Comparison of ENCODE assay signal across 8 cellular contexts in the genomic region with DNA sequence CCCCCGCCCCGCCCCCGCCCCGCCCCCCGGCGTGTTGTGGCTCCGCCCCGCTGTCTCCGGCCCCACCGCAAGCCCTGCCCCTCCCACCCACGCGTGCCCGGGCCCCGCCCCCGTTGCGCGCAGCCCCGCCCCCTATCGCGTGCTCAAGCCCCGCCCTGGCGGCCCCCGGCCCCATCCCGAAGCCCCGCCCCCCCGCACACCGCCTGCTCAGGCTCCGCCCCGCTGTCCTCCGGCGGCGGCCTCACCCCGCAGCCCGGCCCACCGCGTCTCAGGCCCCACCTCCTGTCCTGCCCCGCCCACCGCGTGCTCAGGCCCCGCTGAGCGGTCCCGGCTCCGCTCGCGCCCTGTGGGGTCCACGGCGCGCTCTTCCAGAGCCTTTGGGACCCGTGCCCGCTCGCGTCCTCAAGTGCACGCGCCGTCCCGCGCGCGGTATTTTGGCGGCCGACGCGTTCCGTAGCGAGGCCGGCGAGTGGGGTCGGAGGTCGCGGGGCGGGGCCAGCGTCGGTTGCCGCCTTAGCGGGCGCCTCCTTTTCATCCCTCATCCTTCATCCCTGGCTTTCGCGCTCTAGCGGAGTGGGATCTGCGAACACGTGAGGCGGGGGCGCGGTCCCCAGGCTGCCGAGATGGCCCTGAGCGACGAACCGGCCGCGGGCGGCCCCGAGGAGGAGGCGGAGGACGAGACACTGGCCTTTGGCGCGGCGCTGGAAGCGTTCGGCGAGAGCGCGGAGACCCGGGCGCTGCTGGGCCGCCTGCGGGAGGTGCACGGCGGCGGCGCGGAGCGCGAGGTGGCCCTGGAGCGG. TPM values are rescaled to one million over a fixed set of nuclear protein-coding genes. Genes with fewer than 3 reads are reported as not detected.
A peak's percentile ranks its signal among the peaks of the same experiment; 100 is the strongest.
DNase-seq lines count a peak whose midpoint lies in the region; ATAC-seq and TF ChIP-seq lines count a peak whose summit lies in the region.

TBCD (plus strand) TSS at position 495 of the 800 bp plus-strand sequence; CDS start at position 624, 129 bp downstream.

- H3K36me3 Mint-ChIP-seq in activated naive CD8-positive, alpha-beta T cell treated with anti-CD3 and anti-CD28 coated beads for 36 hours, result peaks cover 34% of the 10 kb centered on the region
- H3K36me3 Mint-ChIP-seq in glutamatergic neuron (ENCODE audit: unreplicated experiment) (no peaks in the 10 kb centered on the region), osteocyte (ENCODE audit: unreplicated experiment) (peaks cover 3% of the 10 kb centered on the region)

- TF ChIP-seq CTCF in SU-DHL-6 (IDR thresholded peaks at IDR 0.05; ENCODE audit: insufficient read depth, low read length, poor library complexity, severe bottlenecking) (no peak), glutamatergic neuron (IDR thresholded peaks at IDR 0.05; ENCODE audit: partially characterized antibody, unreplicated experiment) (no peak), osteocyte (IDR thresholded peaks at IDR 0.05) (no peak), testis (IDR thresholded peaks at IDR 0.05) (no peak)

- no peaks in the 10 kb centered on the region for H3K27me3 Mint-ChIP-seq in activated naive CD8-positive, alpha-beta T cell treated with anti-CD3 and anti-CD28 coated beads for 36 hours
- peaks cover 18% of the 10 kb centered on the region for H3K27me3 Mint-ChIP-seq in glutamatergic neuron (ENCODE audit: unreplicated experiment)
- no peaks in the 10 kb centered on the region for H3K27me3 Mint-ChIP-seq in osteocyte (ENCODE audit: unreplicated experiment)

- TF ChIP-seq POLR2A in testis (IDR thresholded peaks at IDR 0.05), result no peak

- peaks cover 40% of the 10 kb centered on the region for H3K79me2 ChIP-seq in SU-DHL-6 (ENCODE audit: insufficient read depth, low read length)

- intact Hi-C loops in testis (cut with DNase I; ENCODE audit: low total_unique reads), result no loop called here

- 0% methylated on average over 65 of the region's 114 CpGs; no CpG with 5 or more reads in 1 of the 2 donors for WGBS in testis, 2 donors

- H3K27me3 ChIP-seq in SU-DHL-6 (ENCODE audit: low read length), result no peaks in the 10 kb centered on the region
- H3K27me3 ChIP-seq in testis, result no peaks in the 10 kb centered on the region

- ATAC-seq in HG02571 (IDR thresholded peaks at IDR 0.05; ENCODE audit: unreplicated experiment), result peak; percentile 66

- DNase-seq in GM04504 (ENCODE audit: low read depth), result peak; percentile 78
- DNase-seq in NCI-H1048 (lab: John Stamatoyannopoulos, UW), result peak; percentile 91
- peak; percentile 89 for DNase-seq in activated naive CD8-positive, alpha-beta T cell treated with anti-CD3 and anti-CD28 coated beads for 36 hours
- DNase-seq in glutamatergic neuron, result peak; percentile 91
- peak; percentile 97 for DNase-seq in osteocyte (ENCODE audit: extremely low spot score, unreplicated experiment)
- DNase-seq in testis, result peak; percentile 91

- H3K4me3 ChIP-seq in SU-DHL-6 (ENCODE audit: insufficient read depth, low read length, poor library complexity, severe bottlenecking) (peak within 1 kb of the TSS; percentile 93), testis (peak within 1 kb of the TSS; percentile 88 to 93)

- peak within 1 kb of the TSS; percentile 55 for H2AFZ ChIP-seq in SU-DHL-6 (ENCODE audit: low read depth, low read length, severe bottlenecking)

- H3K27ac Mint-ChIP-seq in activated naive CD8-positive, alpha-beta T cell treated with anti-CD3 and anti-CD28 coated beads for 36 hours, result peak within 1 kb of the TSS; percentile 79
- H3K27ac Mint-ChIP-seq in glutamatergic neuron (ENCODE audit: unreplicated experiment), result no peak within 1 kb of the TSS
- H3K27ac Mint-ChIP-seq in osteocyte (ENCODE audit: unreplicated experiment), result peak within 1 kb of the TSS; percentile 65

- no peaks in the 10 kb centered on the region for H3K36me3 ChIP-seq in SU-DHL-6 (ENCODE audit: low read length)
- H3K36me3 ChIP-seq in testis (ENCODE audit: low read depth, missing control alignments), result no peaks in the 10 kb centered on the region

- 0 out of 2 replicates have a peak, but pooled peaks cover 4% of the 10 kb centered on the region for H3F3A ChIP-seq in SU-DHL-6 (ENCODE audit: insufficient read depth)

- H3K9ac ChIP-seq in SU-DHL-6 (ENCODE audit: low read length), result peak within 1 kb of the TSS; percentile 76

- peak within 1 kb of the TSS; percentile 91 for H3K4me3 Mint-ChIP-seq in activated naive CD8-positive, alpha-beta T cell treated with anti-CD3 and anti-CD28 coated beads for 36 hours
- peak within 1 kb of the TSS; percentile 96 for H3K4me3 Mint-ChIP-seq in glutamatergic neuron (ENCODE audit: unreplicated experiment)
- H3K4me3 Mint-ChIP-seq in osteocyte (ENCODE audit: unreplicated experiment), result peak within 1 kb of the TSS; percentile 89

- H3K9me3 ChIP-seq in SU-DHL-6 (ENCODE audit: insufficient read depth, low read length), result no peaks in the 10 kb centered on the region
- no peaks in the 10 kb centered on the region for H3K9me3 ChIP-seq in testis

- no peaks in the 10 kb centered on the region for H4K20me1 ChIP-seq in SU-DHL-6 (ENCODE audit: low read depth, low read length)

- peaks cover 15% of the 10 kb centered on the region for H3K4me1 ChIP-seq in testis

- H3K27ac ChIP-seq in SU-DHL-6 (ENCODE audit: low read depth, low read length), result peak within 1 kb of the TSS; percentile 71
- peak within 1 kb of the TSS; percentile 70 to 91 for H3K27ac ChIP-seq in testis

- no peaks in the 10 kb centered on the region for H3K9me2 ChIP-seq in SU-DHL-6 (replicated peaks; ENCODE audit: insufficient read depth, low read length)

- peak within 1 kb of the TSS; percentile 66 for H3K4me2 ChIP-seq in SU-DHL-6 (ENCODE audit: low read depth, low read length, poor library complexity, severe bottlenecking)

- H3K9me3 Mint-ChIP-seq in activated naive CD8-positive, alpha-beta T cell treated with anti-CD3 and anti-CD28 coated beads for 36 hours, result peaks cover 2% of the 10 kb centered on the region
- H3K9me3 Mint-ChIP-seq in glutamatergic neuron (ENCODE audit: unreplicated experiment) (peaks cover 13% of the 10 kb centered on the region), osteocyte (ENCODE audit: unreplicated experiment) (no peaks in the 10 kb centered on the region)

- peaks cover 19% of the 10 kb centered on the region for H3K4me1 Mint-ChIP-seq in activated naive CD8-positive, alpha-beta T cell treated with anti-CD3 and anti-CD28 coated beads for 36 hours
- H3K4me1 Mint-ChIP-seq in glutamatergic neuron (ENCODE audit: low read depth, unreplicated experiment) (peaks cover 20% of the 10 kb centered on the region), osteocyte (ENCODE audit: unreplicated experiment) (peaks cover 34% of the 10 kb centered on the region)

RNA-seq across cellular contexts. Expression of gene TBCD, which starts in this region (rescaled TPM):
- 10 to 100 TPM; 74.5 to 76.9 TPM for total RNA-seq in activated naive CD8-positive, alpha-beta T cell treated with anti-CD3 and anti-CD28 coated beads for 36 hours
- 118 TPM for total RNA-seq in glutamatergic neuron (ENCODE audit: unreplicated experiment)
- total RNA-seq in osteocyte, result 74.0 and 75.7 TPM in 2 replicates
- total RNA-seq in testis, result 100 to 1,000 TPM; 115 to 128 TPM
- polyA plus RNA-seq in testis (ENCODE audit: insufficient read depth, low read depth, low replicate concordance), result 81.2 TPM

Comparison
In these comparisons a context has a peak if more than half of its experiments do, and no peak if none do; other contexts are left out.
1. Peak in every context shown above with its lines: DNase-seq, ATAC-seq, H3K4me3 ChIP-seq and H3K27ac ChIP-seq.